In the genomic region with DNA sequence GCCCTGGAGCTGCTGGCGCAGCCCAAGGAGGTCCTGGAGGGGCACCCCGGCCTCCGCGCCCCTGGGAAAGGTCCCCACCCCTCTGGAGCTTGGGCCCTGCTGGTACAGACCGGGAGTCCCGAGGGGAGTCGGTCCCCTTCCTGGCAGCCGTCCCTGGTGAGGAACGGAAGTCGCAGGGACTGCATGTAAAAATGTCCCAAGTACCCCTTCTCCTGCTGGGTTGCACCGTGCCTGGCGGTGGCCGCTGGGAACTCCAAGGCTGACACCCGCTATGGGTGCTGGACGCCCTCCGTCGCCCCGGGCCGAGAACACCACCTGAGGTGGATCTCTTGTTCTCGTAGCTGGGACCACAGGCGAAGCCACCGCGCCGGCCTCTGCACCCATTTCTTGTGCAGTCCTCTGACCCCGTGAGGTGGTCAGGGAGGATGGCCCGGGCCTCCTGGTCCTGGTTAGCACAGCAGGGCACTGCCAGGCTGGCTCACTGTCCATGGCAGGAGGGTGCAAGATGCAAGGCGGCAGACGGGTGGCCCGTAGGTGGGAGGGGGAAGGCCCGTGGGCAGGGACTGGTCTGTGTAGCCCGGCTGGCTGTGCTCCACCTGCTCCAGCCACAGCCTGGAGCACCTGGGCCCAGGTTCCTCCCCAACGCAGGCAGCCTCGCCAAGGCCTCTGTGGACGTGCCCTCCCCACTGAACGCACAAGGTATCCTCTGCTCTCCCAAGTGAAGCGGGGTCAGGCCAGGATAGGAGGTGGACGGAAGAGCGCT, we compare ENCODE assay signal across 27 cellular contexts.
"Had no signal": no experiment of that assay in that cellular context is flagged by ENCODE, and none has a peak within 500 bp of the region (broad histone marks: within the 10 kb centered on the region; RNA-seq: fewer than 3 reads in every experiment).

No MANE protein-coding gene starts in this region.

- DNase-seq: activated CD4-positive, alpha-beta memory T cell treated with anti-CD3 and anti-CD28 coated beads for 36 hours; activated CD4-positive, alpha-beta T cell treated with anti-CD3 and anti-CD28 coated beads for 4 hours; activated CD4-positive, CD25-positive, alpha-beta regulatory T cell; activated effector memory CD4-positive, alpha-beta T cell treated with Interleukin-2 at 50 U/mL for 16 hours; activated naive CD4-positive, alpha-beta T cell treated with anti-CD3 and anti-CD28 coated beads, Interleukin-2, amount 10 ng/mL, durations not matched to agents 7 days and 5 days; activated T-cell treated with anti-CD3 and anti-CD28 coated beads, Interleukin-2, amount 50 U/mL, for 48 hours; anterior cingulate cortex; caudate nucleus; effector memory CD8-positive, alpha-beta T cell; glutamatergic neuron; mesenchymal stem cell; naive B cell; sigmoid colon; stimulated activated CD4-positive, alpha-beta T cell treated with anti-CD3 and anti-CD28 coated beads, Interleukin-2, amount 100 ng/mL, for 48 hours; stimulated activated CD8-positive, alpha-beta memory T cell treated with anti-CD3 and anti-CD28 coated beads, Interleukin-4, amount 100 ng/mL, for 48 hours; stimulated activated naive B cell treated with anti-CD40 and anti-IgM and Interleukin-4, amounts not matched to agents 10 μg/mL and 1 μg/mL and 100 μg/mL, for 72 hours; T1000 had no signal

- H3K27me3 Mint-ChIP-seq: brain had no signal

- H3K27ac ChIP-seq: dorsolateral prefrontal cortex, esophagus muscularis mucosa, hepatocyte, sigmoid colon had no signal

- H3K9me3 Mint-ChIP-seq: activated CD4-positive, alpha-beta memory T cell treated with anti-CD3 and anti-CD28 coated beads for 36 hours; activated naive CD4-positive, alpha-beta T cell treated with anti-CD3 and anti-CD28 coated beads, Interleukin-2, amount 10 ng/mL, durations not matched to agents 7 days and 5 days; effector memory CD8-positive, alpha-beta T cell; naive B cell; stimulated activated naive B cell treated with anti-CD40 and anti-IgM and Interleukin-4, amounts not matched to agents 10 μg/mL and 1 μg/mL and 100 μg/mL, for 72 hours; T-helper 1 cell treated with Interleukin-12 subunit alpha and Interleukin-12 subunit beta and Interleukin-4 antibody, amounts not matched to agents 30 μg/mL and 1 μg/mL, for 36 hours had no signal

- H3K4me2 ChIP-seq: hepatocyte, smooth muscle cell had no signal

- H3K4me3 ChIP-seq: dorsolateral prefrontal cortex, esophagus muscularis mucosa, hepatocyte, sigmoid colon, smooth muscle cell had no signal

- FAIRE-seq: colon, endothelial cell of umbilical vein, frontal cortex had no signal

- H3K36me3 Mint-ChIP-seq: activated CD4-positive, alpha-beta memory T cell treated with anti-CD3 and anti-CD28 coated beads for 36 hours; activated naive CD4-positive, alpha-beta T cell treated with anti-CD3 and anti-CD28 coated beads, Interleukin-2, amount 10 ng/mL, durations not matched to agents 7 days and 5 days; brain; naive B cell; stimulated activated naive B cell treated with anti-CD40 and anti-IgM and Interleukin-4, amounts not matched to agents 10 μg/mL and 1 μg/mL and 100 μg/mL, for 72 hours had no signal

- H3K27ac Mint-ChIP-seq: activated CD4-positive, alpha-beta memory T cell treated with anti-CD3 and anti-CD28 coated beads for 36 hours; activated naive CD4-positive, alpha-beta T cell treated with anti-CD3 and anti-CD28 coated beads, Interleukin-2, amount 10 ng/mL, durations not matched to agents 7 days and 5 days; effector memory CD8-positive, alpha-beta T cell; stimulated activated naive B cell treated with anti-CD40 and anti-IgM and Interleukin-4, amounts not matched to agents 10 μg/mL and 1 μg/mL and 100 μg/mL, for 72 hours; T-helper 1 cell treated with Interleukin-12 subunit alpha and Interleukin-12 subunit beta and Interleukin-4 antibody, amounts not matched to agents 30 μg/mL and 1 μg/mL, for 36 hours had no signal

- H3K9me3 ChIP-seq: esophagus muscularis mucosa, sigmoid colon had no signal

- H2AFZ ChIP-seq: hepatocyte had no signal

- H3K4me1 ChIP-seq: esophagus muscularis mucosa, sigmoid colon had no signal

- H3K79me2 ChIP-seq: hepatocyte had no signal

- H3K36me3 ChIP-seq: esophagus muscularis mucosa, sigmoid colon had no signal

- H3K27me3 ChIP-seq: dorsolateral prefrontal cortex, hepatocyte had no signal

- H3K4me3 Mint-ChIP-seq: activated CD4-positive, alpha-beta memory T cell treated with anti-CD3 and anti-CD28 coated beads for 36 hours; activated naive CD4-positive, alpha-beta T cell treated with anti-CD3 and anti-CD28 coated beads, Interleukin-2, amount 10 ng/mL, durations not matched to agents 7 days and 5 days; brain; effector memory CD8-positive, alpha-beta T cell; naive B cell; neural crest cell; stimulated activated naive B cell treated with anti-CD40 and anti-IgM and Interleukin-4, amounts not matched to agents 10 μg/mL and 1 μg/mL and 100 μg/mL, for 72 hours; T-helper 1 cell treated with Interleukin-12 subunit alpha and Interleukin-12 subunit beta and Interleukin-4 antibody, amounts not matched to agents 30 μg/mL and 1 μg/mL, for 36 hours had no signal

- ATAC-seq: effector memory CD8-positive, alpha-beta T cell; stimulated activated naive B cell treated with anti-CD40 and anti-IgM and Interleukin-4, amounts not matched to agents 10 μg/mL and 1 μg/mL and 100 μg/mL, for 72 hours had no signal
